9 cellular contexts compared by ENCODE assay signal in genomic region chr2:239268082-239268481, GRCh38.
DNase-seq lines count a peak whose midpoint lies in the region; ATAC-seq and TF ChIP-seq lines count a peak whose summit lies in the region.
"Had no signal": no experiment of that assay in that cellular context is flagged by ENCODE, and none has a peak within 500 bp of the region (broad histone marks: within the 10 kb centered on the region; RNA-seq: fewer than 3 reads in every experiment).

No MANE protein-coding gene starts in this region.

- peak; percentile 71 for DNase-seq in RPMI7951 (ENCODE audit: low read depth)
- DNase-seq in ovary, result peak in 3 of 5 donors; percentile 42 to 52 (median 48)
- no peak for DNase-seq in stimulated activated CD8-positive, alpha-beta memory T cell treated with anti-CD3 and anti-CD28 coated beads, Interleukin-4, amount 100 ng/mL, for 48 hours
- no peak for DNase-seq in NCI-H1694 (lab: John Stamatoyannopoulos, UW)
- DNase-seq: NCI-H2171 treated with DMSO at 0.1 percent for 48 hours had no signal

- intact Hi-C loops in ovary (cut with DNase I), result loop anchor here in 1 of 4 donors (10.0 kb wide), 1 partner anchor 127 kb away; no protein-coding TSS in a partner anchor

- no peak for TF ChIP-seq POLR2A in gastroesophageal sphincter (IDR thresholded peaks at IDR 0.05)
- TF ChIP-seq POLR2A in ovary (IDR thresholded peaks at IDR 0.05), result no peak

- TF ChIP-seq CTCF in C4-2B (conservative IDR thresholded peaks at IDR 0.05) (no peak), gastroesophageal sphincter (IDR thresholded peaks at IDR 0.05) (no peak), ovary (IDR thresholded peaks at IDR 0.05) (no peak)

- 57 to 79% methylated on average over 2 of the region's 6 CpGs for WGBS in gastroesophageal sphincter (ENCODE audit: low coverage in 1 of 2), 2 donors
- WGBS in ovary, 3 donors, result 40 to 56% (median 50%) methylated on average over 6 of the region's 6 CpGs

- TF ChIP-seq EP300 in gastroesophageal sphincter (IDR thresholded peaks at IDR 0.05) (no peak), ovary (IDR thresholded peaks at IDR 0.05) (no peak)

- H3K4me1 ChIP-seq in gastroesophageal sphincter (peaks cover 2 to 99% (median 64%) of the 10 kb centered on the region in 3 donors), ovary (ENCODE audit: insufficient read depth) (peaks cover 48% of the 10 kb centered on the region)

- no peak for ATAC-seq in gastroesophageal sphincter
- no peak for ATAC-seq in HG03025 (IDR thresholded peaks at IDR 0.05; ENCODE audit: low FRiP score, unreplicated experiment)
- ATAC-seq in GM18498 (IDR thresholded peaks at IDR 0.05; ENCODE audit: unreplicated experiment), result no peak

- H3K27me3 ChIP-seq in gastroesophageal sphincter (no peaks in the 10 kb centered on the region), ovary (no peaks in the 10 kb centered on the region)

- peak overlapping the region; percentile 72 for H3K27ac ChIP-seq in C4-2B
- peak overlapping the region; percentile 53 to 87 (median 82) for H3K27ac ChIP-seq in gastroesophageal sphincter
- peak overlapping the region in 1 of 2 donors; percentile 49 for H3K27ac ChIP-seq in ovary

- H3K9me3 ChIP-seq in gastroesophageal sphincter (no peaks in the 10 kb centered on the region), ovary (no peaks in the 10 kb centered on the region)

- no peak overlapping the region for H3K4me3 ChIP-seq in gastroesophageal sphincter
- H3K4me3 ChIP-seq in ovary, result no peak overlapping the region

- H3K36me3 ChIP-seq in gastroesophageal sphincter (no peaks in the 10 kb centered on the region), ovary (no peaks in the 10 kb centered on the region)

Comparison
In these comparisons a context has a peak if more than half of its experiments do, and no peak if none do; other contexts are left out.
1. DNase-seq: peak in RPMI7951 (single experiment) and ovary (3 of 5); none in stimulated activated CD8-positive, alpha-beta memory T cell treated with anti-CD3 and anti-CD28 coated beads, Interleukin-4, amount 100 ng/mL, for 48 hours (single experiment) and NCI-H1694 (single experiment).